Comparison of ENCODE assay signal across 26 cellular contexts in genomic region chr19:1646931-1647663, GRCh38. TPM values are rescaled to one million over a fixed set of nuclear protein-coding genes. Genes with fewer than 3 reads are reported as not detected.
DNase-seq lines count a peak whose midpoint lies in the region; ATAC-seq, FAIRE-seq and TF ChIP-seq lines count a peak whose summit lies in the region.
"Had no signal": no experiment of that assay in that cellular context is flagged by ENCODE, and none has a peak within 500 bp of the region (broad histone marks: within the 10 kb centered on the region; RNA-seq: fewer than 3 reads in every experiment).

No MANE protein-coding gene starts in this region.

- peak overlapping the region in 4 of 6 donors; percentile 63 to 98 (median 87) for H3K27ac Mint-ChIP-seq in naive B cell
- H3K27ac Mint-ChIP-seq: activated naive CD8-positive, alpha-beta T cell treated with anti-CD3 and anti-CD28 coated beads for 36 hours had no signal

- peak overlapping the region; percentile 34 to 91 (median 86) for H3K4me3 ChIP-seq in BLaER1 treated with 17β-estradiol and CSF1 and Interleukin-3, amounts not matched to agents 10 nM and 100 nM
- peak overlapping the region; percentile 48 for H3K4me3 ChIP-seq in OCI-LY1 (ENCODE audit: low read depth, low read length, poor library complexity, severe bottlenecking)
- H3K4me3 ChIP-seq: left lung, transverse colon had no signal

- TF ChIP-seq CTCF in OCI-LY1 (IDR thresholded peaks at IDR 0.05; ENCODE audit: low read length): no peak

- H4K20me1 ChIP-seq in BLaER1 treated with 17β-estradiol and CSF1 and Interleukin-3, amounts not matched to agents 10 nM and 100 nM: peaks cover 28 to 95% (median 82%) of the 10 kb centered on the region in 11 experiments; a peak in 21 of 22 replicates
- no peaks in the 10 kb centered on the region for H4K20me1 ChIP-seq in OCI-LY1 (ENCODE audit: insufficient read depth, low read length)

- TF ChIP-seq POLR2A in GM12891 (IDR thresholded peaks at IDR 0.05; ENCODE audit: low read depth, low read length): no peak

- peaks cover 0 to 7% of the 10 kb centered on the region in 2 donors for H3K36me3 Mint-ChIP-seq in naive B cell

- H2AFZ ChIP-seq in OCI-LY1 (ENCODE audit: low read length): no peak overlapping the region

- peaks cover 75% of the 10 kb centered on the region for H3K79me2 ChIP-seq in OCI-LY1 (ENCODE audit: insufficient read depth, low read length)

- peak overlapping the region; percentile 90 to 100 (median 97) for H3K4me2 ChIP-seq in BLaER1 treated with 17β-estradiol and CSF1 and Interleukin-3, amounts not matched to agents 10 nM and 100 nM
- H3K4me2 ChIP-seq in OCI-LY1 (ENCODE audit: low read length): peak overlapping the region; percentile 77

- no peak for ATAC-seq in naive B cell (ENCODE audit: low read depth in 2 of 2)
- ATAC-seq: left lung; naive thymus-derived CD8-positive, alpha-beta T cell; Right ventricle myocardium inferior had no signal

- no peaks in the 10 kb centered on the region for H3F3A ChIP-seq in OCI-LY1 (ENCODE audit: insufficient read depth, low read length)

- H3K4me3 Mint-ChIP-seq in naive B cell: peak overlapping the region; percentile 66 to 98 (median 94)
- H3K4me3 Mint-ChIP-seq: activated naive CD8-positive, alpha-beta T cell treated with anti-CD3 and anti-CD28 coated beads for 36 hours; naive thymus-derived CD8-positive, alpha-beta T cell had no signal

- no peaks in the 10 kb centered on the region for H3K27me3 ChIP-seq in BLaER1 treated with 17β-estradiol and CSF1 and Interleukin-3, amounts not matched to agents 10 nM and 100 nM
- H3K27me3 ChIP-seq in OCI-LY1 (ENCODE audit: insufficient read depth, low read length): no peaks in the 10 kb centered on the region
- H3K27me3 ChIP-seq: transverse colon had no signal

- no peak for DNase-seq in GM12891 (ENCODE audit: insufficient read length, low spot score)
- DNase-seq in naive B cell: peak; percentile 31
- DNase-seq in NOMO-1 (lab: John Stamatoyannopoulos, UW; ENCODE audit: unreplicated experiment in 2 of 2): no peak
- DNase-seq in cerebellar cortex (ENCODE audit: low spot score): no peak
- DNase-seq in stimulated activated naive CD4-positive, alpha-beta T cell (lab: John Stamatoyannopoulos, UW): no peak
- no peak for DNase-seq in glomerular visceral epithelial cell (ENCODE audit: extremely low spot score)
- DNase-seq: activated CD4-positive, alpha-beta T cell treated with anti-CD3 and anti-CD28 coated beads for 48 hours; activated effector memory CD4-positive, alpha-beta T cell treated with anti-CD3 and anti-CD28 coated beads, Interleukin-2, amount 50 U/mL, for 16 hours; activated naive CD8-positive, alpha-beta T cell treated with anti-CD3 and anti-CD28 coated beads for 36 hours; activated T-cell treated with anti-CD3 and anti-CD28 coated beads, Interleukin-2, amount 50 U/mL, for 1 hour; C1 segment of cervical spinal cord; cerebellar nuclear complex; HCEC 1CT; midbrain; naive thymus-derived CD8-positive, alpha-beta T cell; NCI-H1436; NCI-H2107; NCI-H748 treated with DMSO at 0.1 percent for 48 hours; OCI-M1; transverse colon had no signal

- peaks cover 68 to 90% (median 79%) of the 10 kb centered on the region in 10 experiments for H3K4me1 ChIP-seq in BLaER1 treated with 17β-estradiol and CSF1 and Interleukin-3, amounts not matched to agents 10 nM and 100 nM
- peaks cover 49% of the 10 kb centered on the region for H3K4me1 ChIP-seq in OCI-LY1 (ENCODE audit: insufficient read depth, low read length, severe bottlenecking)

- peak; percentile 41 for FAIRE-seq in GM12891 (lab: Jason Lieb, UNC)
- FAIRE-seq: endothelial cell of umbilical vein, islet of Langerhans had no signal

- H3K9me3 ChIP-seq in BLaER1 treated with 17β-estradiol and CSF1 and Interleukin-3, amounts not matched to agents 10 nM and 100 nM (replicated peaks in 1 of 11): no peaks in the 10 kb centered on the region
- H3K9me3 ChIP-seq in OCI-LY1 (ENCODE audit: low read length): no peaks in the 10 kb centered on the region
- H3K9me3 ChIP-seq: left lung, transverse colon had no signal

- H3K9me3 Mint-ChIP-seq in naive B cell: no peaks in the 10 kb centered on the region
- H3K9me3 Mint-ChIP-seq: activated naive CD8-positive, alpha-beta T cell treated with anti-CD3 and anti-CD28 coated beads for 36 hours had no signal

- no peaks in the 10 kb centered on the region for H3K27me3 Mint-ChIP-seq in naive B cell
- H3K27me3 Mint-ChIP-seq: activated naive CD8-positive, alpha-beta T cell treated with anti-CD3 and anti-CD28 coated beads for 36 hours; naive thymus-derived CD8-positive, alpha-beta T cell had no signal

- H3K9me2 ChIP-seq in OCI-LY1 (ENCODE audit: low read depth, low read length): no peaks in the 10 kb centered on the region

- H3K9ac ChIP-seq in BLaER1 treated with 17β-estradiol and CSF1 and Interleukin-3, amounts not matched to agents 10 nM and 100 nM: peak overlapping the region; percentile 61 to 99 (median 98); a peak in 21 of 22 replicates
- peak overlapping the region; percentile 86 for H3K9ac ChIP-seq in OCI-LY1 (ENCODE audit: low read length)

- H3K4me1 Mint-ChIP-seq in naive B cell: peaks cover 28 to 60% (median 54%) of the 10 kb centered on the region in 3 donors

- H3K27ac ChIP-seq in BLaER1 treated with 17β-estradiol and CSF1 and Interleukin-3, amounts not matched to agents 10 nM and 100 nM: peak overlapping the region; percentile 26 to 100 (median 98); a peak in 19 of 22 replicates
- H3K27ac ChIP-seq in OCI-LY1 (ENCODE audit: low read depth, low read length, poor library complexity, severe bottlenecking): peak overlapping the region; percentile 98
- H3K27ac ChIP-seq: left lung had no signal

- peaks cover 19 to 71% (median 51%) of the 10 kb centered on the region in 11 experiments for H3K36me3 ChIP-seq in BLaER1 treated with 17β-estradiol and CSF1 and Interleukin-3, amounts not matched to agents 10 nM and 100 nM
- H3K36me3 ChIP-seq in OCI-LY1 (ENCODE audit: insufficient read depth, low read length): peaks cover 87% of the 10 kb centered on the region

TF ChIP-seq in GM12891, 5 proteins besides CTCF, POLR2A, EP300 and RAD21:
- TF ChIP-seq POU2F2 (IDR thresholded peaks at IDR 0.05; ENCODE audit: low read depth, low read length) (no peak), SPI1 (IDR thresholded peaks at IDR 0.05; ENCODE audit: low read depth, low read length) (no peak), TAF1 (IDR thresholded peaks at IDR 0.05; ENCODE audit: low read depth, low read length) (no peak), PAX5 (IDR thresholded peaks at IDR 0.05; ENCODE audit: insufficient read depth, low read length, severe bottlenecking) (no peak), POLR2AphosphoS5 (IDR thresholded peaks at IDR 0.05; ENCODE audit: low read depth, low read length) (no peak)

RNA-seq across cellular contexts. Expression of gene TCF3, which starts 5.3 kb away (rescaled TPM):
- 146 TPM for polyA plus RNA-seq in GM12891 (2012; ENCODE audit: low read depth, missing spikeins)
- polyA plus RNA-seq in naive B cell (ENCODE audit: low read depth in 6 of 6): 10 to 100 TPM; 17.5 to 45.6 (median 24.8) TPM

RNA-seq across cellular contexts. Expression of gene UQCR11, which starts 41.8 kb away (rescaled TPM):
- 202 TPM for polyA plus RNA-seq in GM12891 (2012; ENCODE audit: low read depth, missing spikeins)
- 100 to 1,000 TPM; 358 to 546 (median 438) TPM for polyA plus RNA-seq in naive B cell (ENCODE audit: low read depth in 6 of 6)

RNA-seq across cellular contexts. Expression of gene MBD3, which starts 54.4 kb away (rescaled TPM):
- polyA plus RNA-seq in GM12891 (2012; ENCODE audit: low read depth, missing spikeins): 38.8 TPM
- 10 to 100 TPM in 4 of 6 donors, 1 to 10 TPM in 2; 7.7 to 24.4 (median 12.9) TPM for polyA plus RNA-seq in naive B cell (ENCODE audit: low read depth in 6 of 6)
